1 cellular context compared by ENCODE assay signal in genomic region chr19:53792721-53793433, GRCh38.
TF ChIP-seq lines count a peak whose summit lies in the region.

No MANE protein-coding gene starts in this region.

TF ChIP-seq in HepG2, 621 proteins besides CTCF, POLR2A, EP300 and RAD21 (continued from another document and continues in another):
- no peak for TF ChIP-seq CSRNP2 (CRISPR knock-in tag; conservative IDR thresholded peaks at IDR 0.05; ENCODE audit: low read depth)
- TF ChIP-seq ZNF570 (CRISPR knock-in tag; IDR thresholded peaks at IDR 0.05; ENCODE audit: borderline replicate concordance): no peak
- peak; percentile 64 for TF ChIP-seq SAP130 (CRISPR knock-in tag; IDR thresholded peaks at IDR 0.05; ENCODE audit: low read depth)
- TF ChIP-seq ZNF556 (CRISPR knock-in tag; IDR thresholded peaks at IDR 0.05; ENCODE audit: borderline replicate concordance): peak; percentile 48; the same call in 1 of the 2 replicates
- TF ChIP-seq ZNF691 (CRISPR knock-in tag; IDR thresholded peaks at IDR 0.05; ENCODE audit: borderline replicate concordance, low read depth): peak; percentile 28; the same call in 1 of the 2 replicates
- TF ChIP-seq MLLT10 (CRISPR knock-in tag; IDR thresholded peaks at IDR 0.05): no peak
- TF ChIP-seq ZNF451 (CRISPR knock-in tag; IDR thresholded peaks at IDR 0.05): 0 out of 2 replicates have a peak, but pooled peaks have one; percentile 67
- TF ChIP-seq ADNP (CRISPR knock-in tag; IDR thresholded peaks at IDR 0.05): peak; percentile 78; the same call in 1 of the 2 replicates
- TF ChIP-seq TBX2 (CRISPR knock-in tag; IDR thresholded peaks at IDR 0.05; ENCODE audit: borderline replicate concordance): peak; percentile 50; the same call in 1 of the 2 replicates
- no peak; the same call in 1 of the 2 replicates for TF ChIP-seq ZNF782 (CRISPR knock-in tag; IDR thresholded peaks at IDR 0.05; ENCODE audit: borderline replicate concordance)
- TF ChIP-seq YEATS4 (CRISPR knock-in tag; IDR thresholded peaks at IDR 0.05; ENCODE audit: borderline replicate concordance): 0 out of 2 replicates have a peak, but pooled peaks have one; percentile 39
- peak; percentile 79; the same call in 1 of the 2 replicates for TF ChIP-seq REPIN1 (CRISPR knock-in tag; IDR thresholded peaks at IDR 0.05; ENCODE audit: borderline replicate concordance, low read depth)
- TF ChIP-seq ZNF800 (CRISPR knock-in tag; IDR thresholded peaks at IDR 0.05): 0 out of 2 replicates have a peak, but pooled peaks have one; percentile 36
- TF ChIP-seq SOX13 (IDR thresholded peaks at IDR 0.05): no peak
- TF ChIP-seq SOX13 (CRISPR knock-in tag; conservative IDR thresholded peaks at IDR 0.05 in 1 of 2, IDR thresholded peaks at IDR 0.05 in 1 of 2): 0 out of 4 replicates have a peak, but pooled peaks of 1 of the 2 experiments have one; percentile 37
- TF ChIP-seq HES4 (CRISPR knock-in tag; IDR thresholded peaks at IDR 0.05; ENCODE audit: borderline replicate concordance): no peak
- TF ChIP-seq ZNF256 (CRISPR knock-in tag; conservative IDR thresholded peaks at IDR 0.05): 0 out of 2 replicates have a peak, but pooled peaks have one; percentile 83
- no peak for TF ChIP-seq E2F2 (CRISPR knock-in tag; IDR thresholded peaks at IDR 0.05; ENCODE audit: borderline replicate concordance)
- no peak for TF ChIP-seq ZNF12 (CRISPR knock-in tag; IDR thresholded peaks at IDR 0.05)
- TF ChIP-seq ZNF225 (CRISPR knock-in tag; IDR thresholded peaks at IDR 0.05): no peak
- peak; percentile 38 for TF ChIP-seq IRF2 (CRISPR knock-in tag; IDR thresholded peaks at IDR 0.05)
- TF ChIP-seq ZNF772 (CRISPR knock-in tag; IDR thresholded peaks at IDR 0.05): 0 out of 2 replicates have a peak, but pooled peaks have one; percentile 35
- no peak for TF ChIP-seq NCOR1 (IDR thresholded peaks at IDR 0.05; ENCODE audit: borderline replicate concordance, low read length)
- TF ChIP-seq ZNF441 (CRISPR knock-in tag; IDR thresholded peaks at IDR 0.05; ENCODE audit: borderline replicate concordance): 0 out of 2 replicates have a peak, but pooled peaks have one; percentile 22
- 0 out of 2 replicates have a peak, but pooled peaks have one; percentile 18 for TF ChIP-seq ZNF232 (CRISPR knock-in tag; IDR thresholded peaks at IDR 0.05; ENCODE audit: borderline replicate concordance)
- TF ChIP-seq GATA4 (IDR thresholded peaks at IDR 0.05; ENCODE audit: borderline replicate concordance, low read depth): no peak
- no peak for TF ChIP-seq FOXO4 (CRISPR knock-in tag; conservative IDR thresholded peaks at IDR 0.05)
- peak; percentile 82 for TF ChIP-seq SALL1 (CRISPR knock-in tag; IDR thresholded peaks at IDR 0.05)
- TF ChIP-seq MXI1 (IDR thresholded peaks at IDR 0.05; ENCODE audit: borderline replicate concordance, low read depth, low read length): no peak
- no peak for TF ChIP-seq KIAA2018 (CRISPR knock-in tag; IDR thresholded peaks at IDR 0.05; ENCODE audit: borderline replicate concordance)
- TF ChIP-seq ARNT2 (CRISPR knock-in tag; IDR thresholded peaks at IDR 0.05; ENCODE audit: low read depth): no peak
- TF ChIP-seq KDM2A (CRISPR knock-in tag; IDR thresholded peaks at IDR 0.05; ENCODE audit: borderline replicate concordance, low read depth): peak; percentile 82
- peak; percentile 45; the same call in 1 of the 2 replicates for TF ChIP-seq FOXA3 (CRISPR knock-in tag; IDR thresholded peaks at IDR 0.05)
- TF ChIP-seq RCOR2 (CRISPR knock-in tag; IDR thresholded peaks at IDR 0.05): 0 out of 2 replicates have a peak, but pooled peaks have one; percentile 38
- 0 out of 2 replicates have a peak, but pooled peaks have one; percentile 19 for TF ChIP-seq CHD2 (IDR thresholded peaks at IDR 0.05; ENCODE audit: low read depth, low read length)
- no peak for TF ChIP-seq ZNF878 (CRISPR knock-in tag; IDR thresholded peaks at IDR 0.05)
- TF ChIP-seq ELF1 (CRISPR knock-in tag; IDR thresholded peaks at IDR 0.05): no peak
- TF ChIP-seq NFKB2 (CRISPR knock-in tag; IDR thresholded peaks at IDR 0.05; ENCODE audit: borderline replicate concordance): no peak
- TF ChIP-seq ZNF670 (CRISPR knock-in tag; IDR thresholded peaks at IDR 0.05; ENCODE audit: borderline replicate concordance): no peak
- TF ChIP-seq ZNF264 (CRISPR knock-in tag; IDR thresholded peaks at IDR 0.05): peak; percentile 54; the same call in 1 of the 2 replicates
- no peak for TF ChIP-seq FOXO1 (CRISPR knock-in tag; IDR thresholded peaks at IDR 0.05)
- TF ChIP-seq KDM6A (CRISPR knock-in tag; IDR thresholded peaks at IDR 0.05; ENCODE audit: low read depth): no peak
- no peak for TF ChIP-seq DZIP1 (CRISPR knock-in tag; IDR thresholded peaks at IDR 0.05)
- TF ChIP-seq NR2F6 (IDR thresholded peaks at IDR 0.05): no peak
- TF ChIP-seq NR2F6 (CRISPR knock-in tag; IDR thresholded peaks at IDR 0.05): peak; percentile 55
- no peak for TF ChIP-seq ELF4 (CRISPR knock-in tag; IDR thresholded peaks at IDR 0.05; ENCODE audit: borderline replicate concordance)
- no peak for TF ChIP-seq ZNF781 (CRISPR knock-in tag; IDR thresholded peaks at IDR 0.05; ENCODE audit: borderline replicate concordance, not compliant biosample characterization)
- TF ChIP-seq ZFP1 (CRISPR knock-in tag; IDR thresholded peaks at IDR 0.05): no peak
- no peak for TF ChIP-seq ETV6 (CRISPR knock-in tag; conservative IDR thresholded peaks at IDR 0.05)
- no peak for TF ChIP-seq RFX3 (CRISPR knock-in tag; IDR thresholded peaks at IDR 0.05)
- TF ChIP-seq FOXA1 (IDR thresholded peaks at IDR 0.05): no peak
- 0 out of 2 replicates have a peak, but pooled peaks have one; percentile 12 for TF ChIP-seq FOXA1 (CRISPR knock-in tag; IDR thresholded peaks at IDR 0.05)
